Comparison of ENCODE assay signal across 21 cellular contexts in the genomic region with DNA sequence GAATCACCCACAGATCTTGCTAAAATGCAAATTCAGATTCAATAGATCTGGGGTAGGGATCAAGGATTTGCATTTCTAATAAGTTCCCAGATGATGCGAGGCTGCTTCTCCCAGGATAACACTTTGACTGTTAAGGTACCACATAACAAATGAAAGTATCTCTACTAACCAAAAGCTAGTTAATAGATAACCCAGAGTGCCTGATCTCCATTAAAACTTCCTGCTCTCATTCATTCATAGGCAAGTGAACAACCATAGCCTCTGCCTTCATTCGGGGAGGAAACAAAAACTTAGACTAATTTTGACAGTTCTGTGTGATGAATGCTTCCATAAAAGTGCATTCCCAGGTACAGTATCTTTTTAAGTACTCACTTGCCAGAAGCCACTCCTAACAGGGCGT.
"Had no signal": no experiment of that assay in that cellular context is flagged by ENCODE, and none has a peak within 500 bp of the region (broad histone marks: within the 10 kb centered on the region; RNA-seq: fewer than 3 reads in every experiment).

No MANE protein-coding gene starts in this region.

- DNase-seq: cortex of kidney; effector memory CD8-positive, alpha-beta T cell; hypothalamus; immature natural killer cell; islet precursor cell; left ventricle myocardium superior; lower lobe of right lung; naive thymus-derived CD8-positive, alpha-beta T cell; nephron progenitor cell; nucleus accumbens; right cardiac atrium; spleen; stimulated activated naive B cell treated with anti-CD40 and anti-IgM and Interleukin-4, amounts not matched to agents 10 μg/mL and 1 μg/mL and 100 μg/mL, for 72 hours; upper lobe of left lung had no signal

- H3K27me3 ChIP-seq: spleen, tibial nerve, upper lobe of left lung had no signal

- H3K4me3 ChIP-seq: lower lobe of right lung, prostate gland, skin epidermis, spleen, thoracic aorta, tibial nerve, upper lobe of left lung had no signal

- H3K36me3 ChIP-seq: lower lobe of right lung, prostate gland, spleen, thoracic aorta, tibial nerve, upper lobe of left lung had no signal

- FAIRE-seq: endometrium, frontal cortex, urothelium cell line had no signal

- H3K9me3 ChIP-seq: lower lobe of right lung, prostate gland, thoracic aorta had no signal

- H3K27ac ChIP-seq: lower lobe of right lung, prostate gland, skin epidermis, spleen, thoracic aorta, tibial nerve, upper lobe of left lung had no signal

- ATAC-seq: effector memory CD8-positive, alpha-beta T cell; left ventricle myocardium superior; lower lobe of right lung; naive thymus-derived CD8-positive, alpha-beta T cell; right cardiac atrium; stimulated activated naive B cell treated with anti-CD40 and anti-IgM and Interleukin-4, amounts not matched to agents 10 μg/mL and 1 μg/mL and 100 μg/mL, for 72 hours had no signal

- H3K4me1 ChIP-seq: lower lobe of right lung, prostate gland, spleen, tibial nerve, upper lobe of left lung had no signal
